In genomic region chr11:19770277-19770676, GRCh38 we compare ENCODE assay signal across 17 cellular contexts.
"Had no signal": no experiment of that assay in that cellular context is flagged by ENCODE, and none has a peak within 500 bp of the region (broad histone marks: within the 10 kb centered on the region; RNA-seq: fewer than 3 reads in every experiment).

No MANE protein-coding gene starts in this region.

- H3K27me3 ChIP-seq: ascending aorta, esophagus squamous epithelium, sigmoid colon, upper lobe of right lung had no signal

- DNase-seq: activated CD4-positive, alpha-beta T cell treated with anti-CD3 and anti-CD28 coated beads for 4 hours; activated CD8-positive, alpha-beta memory T cell treated with anti-CD3 and anti-CD28 coated beads, Interleukin-2, amount 50 U/mL, for 48 hours; activated CD8-positive, alpha-beta T cell treated with anti-CD3 and anti-CD28 coated beads for 36 hours; activated naive CD4-positive, alpha-beta T cell; esophagus squamous epithelium; foreskin keratinocyte; head of caudate nucleus; islet precursor cell; left lung; natural killer cell; nucleus accumbens; psoas muscle; sigmoid colon; stimulated activated CD4-positive, alpha-beta T cell treated with anti-CD3 and anti-CD28 coated beads, Interleukin-4, amount 100 ng/mL, for 24 hours; upper lobe of right lung had no signal

- H3K4me1 ChIP-seq: esophagus squamous epithelium, foreskin keratinocyte, psoas muscle had no signal

- H3K9me3 ChIP-seq: ascending aorta, esophagus squamous epithelium, left lung, psoas muscle, sigmoid colon, upper lobe of right lung had no signal

- H3K4me3 ChIP-seq: ascending aorta, esophagus squamous epithelium, left lung, psoas muscle, sigmoid colon, upper lobe of right lung had no signal

- H3K4me1 Mint-ChIP-seq: natural killer cell had no signal

- H3K4me3 Mint-ChIP-seq: activated CD8-positive, alpha-beta T cell treated with anti-CD3 and anti-CD28 coated beads for 36 hours; natural killer cell; stimulated activated naive CD8-positive, alpha-beta T cell treated with anti-CD3 and anti-CD28 coated beads, Interleukin-15, Interleukin-2, amounts not matched to agents 100 ng/mL and 50 ng/mL, for 24 hours had no signal

- H3K9me3 Mint-ChIP-seq: activated CD8-positive, alpha-beta T cell treated with anti-CD3 and anti-CD28 coated beads for 36 hours; natural killer cell had no signal

- H3K36me3 Mint-ChIP-seq: natural killer cell had no signal

- H3K27ac ChIP-seq: ascending aorta, esophagus squamous epithelium, foreskin keratinocyte, psoas muscle, sigmoid colon, upper lobe of right lung had no signal

- H3K27ac Mint-ChIP-seq: activated CD8-positive, alpha-beta T cell treated with anti-CD3 and anti-CD28 coated beads for 36 hours; natural killer cell had no signal

- H3K36me3 ChIP-seq: esophagus squamous epithelium, left lung, sigmoid colon, upper lobe of right lung had no signal

- ATAC-seq: activated CD8-positive, alpha-beta T cell treated with anti-CD3 and anti-CD28 coated beads for 36 hours; foreskin keratinocyte; left lung; natural killer cell; psoas muscle; upper lobe of right lung had no signal
